21 cellular contexts compared by ENCODE assay signal in genomic region chr1:168676029-168676812, GRCh38. TPM values are rescaled to one million over a fixed set of nuclear protein-coding genes. Genes with fewer than 3 reads are reported as not detected.
DNase-seq lines count a peak whose midpoint lies in the region; ATAC-seq and TF ChIP-seq lines count a peak whose summit lies in the region.
"Had no signal": no experiment of that assay in that cellular context is flagged by ENCODE, and none has a peak within 500 bp of the region (broad histone marks: within the 10 kb centered on the region; RNA-seq: fewer than 3 reads in every experiment).

No MANE protein-coding gene starts in this region.

- H2AFZ ChIP-seq in SK-N-SH (ENCODE audit: low read depth), result no peak overlapping the region; the same call in 1 of the 2 replicates

- CTCF ChIA-PET in SK-N-SH (lab: Yijun Ruan, JAX), result no interaction called here

- no peaks in the 10 kb centered on the region for H3K27me3 ChIP-seq in SK-N-SH (ENCODE audit: insufficient read depth)
- no peaks in the 10 kb centered on the region for H3K27me3 ChIP-seq in foreskin keratinocyte
- no peaks in the 10 kb centered on the region for H3K27me3 ChIP-seq in right cardiac atrium (ENCODE audit: control insufficient read depth, insufficient read depth)
- H3K27me3 ChIP-seq: BLaER1 had no signal

- H3K79me2 ChIP-seq in SK-N-SH (ENCODE audit: insufficient read depth), result no peaks in the 10 kb centered on the region

- intact Hi-C loops in right cardiac atrium (cut with DNase I), result no loop called here

- H3K9me2 ChIP-seq in SK-N-SH, result no peaks in the 10 kb centered on the region

- 67% methylated on average over 6 of the region's 6 CpGs for WGBS in SK-N-SH (ENCODE audit: low lambda C conversion rate)
- WGBS in right cardiac atrium, result 80% methylated on average over 6 of the region's 6 CpGs

- H3F3A ChIP-seq in SK-N-SH (replicated peaks; ENCODE audit: insufficient read depth), result no peaks in the 10 kb centered on the region

- no peak for TF ChIP-seq CTCF in SK-N-SH (IDR thresholded peaks at IDR 0.05)
- no peak for TF ChIP-seq CTCF in foreskin keratinocyte (conservative IDR thresholded peaks at IDR 0.05)

- TF ChIP-seq RAD21 in SK-N-SH (IDR thresholded peaks at IDR 0.05; ENCODE audit: low read length), result no peak

- peak; percentile 61; the same call in 2 of the 3 replicates for ATAC-seq in SK-N-SH treated with all-trans-retinoic acid at 6 μM for 48 hours
- peak; percentile 89 for ATAC-seq in foreskin keratinocyte
- no peak for ATAC-seq in right cardiac atrium
- ATAC-seq in HG03442 (IDR thresholded peaks at IDR 0.05; ENCODE audit: unreplicated experiment), result no peak
- ATAC-seq in GM19455 (IDR thresholded peaks at IDR 0.05; ENCODE audit: unreplicated experiment), result no peak
- ATAC-seq in GM21381 (IDR thresholded peaks at IDR 0.05; ENCODE audit: unreplicated experiment), result no peak
- ATAC-seq: CD8-positive, alpha-beta T cell had no signal

- DNase-seq in SK-N-SH, result no peak
- peak; percentile 33 for DNase-seq in NCI-H69 (lab: John Stamatoyannopoulos, UW)
- peak; percentile 45 to 72 for DNase-seq in foreskin keratinocyte
- no peak for DNase-seq in right cardiac atrium
- DNase-seq: CD8-positive, alpha-beta T cell; DMS79; H9; IMR-90; NCI-H2029; NCI-H2171 treated with DMSO at 0.1 percent for 48 hours; SHP77 had no signal

- no peak overlapping the region for H3K4me3 ChIP-seq in SK-N-SH (ENCODE audit: low read depth in 2 of 2, low read length in 1 of 2)
- no peak overlapping the region for H3K4me3 ChIP-seq in right cardiac atrium (ENCODE audit: low read length)
- H3K4me3 ChIP-seq: BLaER1 had no signal

- no peak overlapping the region for H3K27ac ChIP-seq in SK-N-SH (ENCODE audit: low read depth in 2 of 2, low read length in 1 of 2)
- no peak overlapping the region for H3K27ac ChIP-seq in foreskin keratinocyte
- H3K27ac ChIP-seq in right cardiac atrium (ENCODE audit: low read length), result no peak overlapping the region
- H3K27ac ChIP-seq: BLaER1 had no signal

- H3K9ac ChIP-seq in SK-N-SH, result no peak overlapping the region
- H3K9ac ChIP-seq: BLaER1 had no signal

- no peak for TF ChIP-seq EP300 in SK-N-SH (IDR thresholded peaks at IDR 0.05; ENCODE audit: borderline replicate concordance in 1 of 2, low read depth in 1 of 2, low read length in 1 of 2)

- H3K4me2 ChIP-seq in SK-N-SH, result no peak overlapping the region
- H3K4me2 ChIP-seq: BLaER1 had no signal

- H3K4me1 ChIP-seq in SK-N-SH (ENCODE audit: control insufficient read depth in 1 of 2, insufficient read depth in 2 of 2, low read depth in 1 of 2, low read length in 1 of 2) (no peaks in the 10 kb centered on the region), foreskin keratinocyte (no peaks in the 10 kb centered on the region), right cardiac atrium (ENCODE audit: control insufficient read depth, insufficient read depth, low read length) (no peaks in the 10 kb centered on the region)
- H3K4me1 ChIP-seq: BLaER1 had no signal

- no peaks in the 10 kb centered on the region for H4K20me1 ChIP-seq in SK-N-SH (ENCODE audit: insufficient read depth)
- H4K20me1 ChIP-seq: BLaER1 had no signal

- POLR2A ChIA-PET in SK-N-SH (lab: Yijun Ruan, JAX), result no interaction called here

- H3K36me3 ChIP-seq in SK-N-SH (replicated peaks in 1 of 2; ENCODE audit: control insufficient read depth in 1 of 2, insufficient read depth in 2 of 2, low read length in 1 of 2), result no peaks in the 10 kb centered on the region
- H3K36me3 ChIP-seq: BLaER1 had no signal

- 0 out of 2 replicates have a peak, but pooled peaks cover 1% of the 10 kb centered on the region for H3K9me3 ChIP-seq in SK-N-SH
- H3K9me3 ChIP-seq in right cardiac atrium (ENCODE audit: control insufficient read depth, low read length), result no peaks in the 10 kb centered on the region
- H3K9me3 ChIP-seq: BLaER1 had no signal

TF ChIP-seq in SK-N-SH treated with all-trans-retinoic acid at 6 μM for 48 hours, 23 proteins besides CTCF, POLR2A, EP300 and RAD21 (continues in another document):
- no peak for TF ChIP-seq ZFP3 (CRISPR knock-in tag; IDR thresholded peaks at IDR 0.05)
- no peak for TF ChIP-seq ZNF70 (CRISPR knock-in tag; IDR thresholded peaks at IDR 0.05)
- TF ChIP-seq, protein P1, sequence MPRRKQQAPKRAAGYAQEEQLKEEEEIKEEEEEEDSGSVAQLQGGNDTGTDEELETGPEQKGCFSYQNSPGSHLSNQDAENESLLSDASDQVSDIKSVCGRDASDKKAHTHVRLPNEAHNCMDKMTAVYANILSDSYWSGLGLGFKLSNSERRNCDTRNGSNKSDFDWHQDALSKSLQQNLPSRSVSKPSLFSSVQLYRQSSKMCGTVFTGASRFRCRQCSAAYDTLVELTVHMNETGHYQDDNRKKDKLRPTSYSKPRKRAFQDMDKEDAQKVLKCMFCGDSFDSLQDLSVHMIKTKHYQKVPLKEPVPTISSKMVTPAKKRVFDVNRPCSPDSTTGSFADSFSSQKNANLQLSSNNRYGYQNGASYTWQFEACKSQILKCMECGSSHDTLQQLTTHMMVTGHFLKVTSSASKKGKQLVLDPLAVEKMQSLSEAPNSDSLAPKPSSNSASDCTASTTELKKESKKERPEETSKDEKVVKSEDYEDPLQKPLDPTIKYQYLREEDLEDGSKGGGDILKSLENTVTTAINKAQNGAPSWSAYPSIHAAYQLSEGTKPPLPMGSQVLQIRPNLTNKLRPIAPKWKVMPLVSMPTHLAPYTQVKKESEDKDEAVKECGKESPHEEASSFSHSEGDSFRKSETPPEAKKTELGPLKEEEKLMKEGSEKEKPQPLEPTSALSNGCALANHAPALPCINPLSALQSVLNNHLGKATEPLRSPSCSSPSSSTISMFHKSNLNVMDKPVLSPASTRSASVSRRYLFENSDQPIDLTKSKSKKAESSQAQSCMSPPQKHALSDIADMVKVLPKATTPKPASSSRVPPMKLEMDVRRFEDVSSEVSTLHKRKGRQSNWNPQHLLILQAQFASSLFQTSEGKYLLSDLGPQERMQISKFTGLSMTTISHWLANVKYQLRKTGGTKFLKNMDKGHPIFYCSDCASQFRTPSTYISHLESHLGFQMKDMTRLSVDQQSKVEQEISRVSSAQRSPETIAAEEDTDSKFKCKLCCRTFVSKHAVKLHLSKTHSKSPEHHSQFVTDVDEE (CRISPR knock-in tag; IDR thresholded peaks at IDR 0.05), result no peak
- no peak for TF ChIP-seq ZC3H10 (CRISPR knock-in tag; IDR thresholded peaks at IDR 0.05)
- TF ChIP-seq ISL1 (CRISPR knock-in tag; IDR thresholded peaks at IDR 0.05), result no peak
- no peak for TF ChIP-seq ARNTL (CRISPR knock-in tag; IDR thresholded peaks at IDR 0.05; ENCODE audit: borderline replicate concordance, low read depth)
- TF ChIP-seq OSR1 (CRISPR knock-in tag; IDR thresholded peaks at IDR 0.05), result no peak
- TF ChIP-seq PPARA (CRISPR knock-in tag; IDR thresholded peaks at IDR 0.05; ENCODE audit: borderline replicate concordance), result no peak
- TF ChIP-seq ESRRG (CRISPR knock-in tag; IDR thresholded peaks at IDR 0.05), result no peak
- no peak for TF ChIP-seq BACH2 (CRISPR knock-in tag; IDR thresholded peaks at IDR 0.05; ENCODE audit: borderline replicate concordance)
- no peak for TF ChIP-seq SNAI2 (CRISPR knock-in tag; IDR thresholded peaks at IDR 0.05)
- no peak for TF ChIP-seq TCF4 (CRISPR knock-in tag; IDR thresholded peaks at IDR 0.05; ENCODE audit: borderline replicate concordance)

TF ChIP-seq in SK-N-SH, 30 proteins besides CTCF, POLR2A, EP300 and RAD21:
- no peak for TF ChIP-seq FOXJ3 (CRISPR knock-in tag; IDR thresholded peaks at IDR 0.05)
- TF ChIP-seq TCF12 (IDR thresholded peaks at IDR 0.05), result no peak
TF ChIP-seq in SK-N-SH: peak in this region for 0.

RNA-seq across cellular contexts. Expression of gene DPT, which starts 52.8 kb away (rescaled TPM):
- polyA plus RNA-seq in SK-N-SH (2012; rRNA removed) (0.05 and 0.32 TPM in 2 replicates), foreskin keratinocyte (not detected in 2 replicates), right cardiac atrium (77.0 TPM)
- 0.27 and 0.38 TPM in 2 replicates for polyA plus RNA-seq in SK-N-SH (2012; cell fraction: cytosol; rRNA removed)
- 0.08 and 0.16 TPM in 2 replicates for polyA plus RNA-seq in SK-N-SH (2012; cell fraction: nucleus; rRNA removed)
- total RNA-seq in foreskin keratinocyte (not detected in 2 replicates), right cardiac atrium (100 to 1,000 TPM in 3 of 4 donors, 10 to 100 TPM in 1; 77.0 to 151 (median 119) TPM)
- total RNA-seq: A172; CD8-positive, alpha-beta T cell; H9; HT-29; IMR-90; LHCN-M2; NCI-H460; OCI-LY7 had no signal
- polyA plus RNA-seq: IMR-90 had no signal

Comparison
In these comparisons a context has a peak if more than half of its experiments do, and no peak if none do; other contexts are left out.
1. ATAC-seq: peak in SK-N-SH treated with all-trans-retinoic acid at 6 μM for 48 hours (single experiment) and foreskin keratinocyte (single experiment); none in right cardiac atrium (0 of 2), HG03442 (single experiment), GM19455 (single experiment) and GM21381 (single experiment).
2. DNase-seq: peak in NCI-H69 (single experiment) and foreskin keratinocyte (2 of 2); none in SK-N-SH (single experiment) and right cardiac atrium (0 of 3).
3. RNA of gene DPT, which starts 52.8 kb away (polyA plus RNA-seq): 77.0 TPM in right cardiac atrium (single experiment); 0.05 to 0.38 TPM in SK-N-SH and not detected in foreskin keratinocyte; every median in the first group is over 10 times any median in the second.